In the genomic region with DNA sequence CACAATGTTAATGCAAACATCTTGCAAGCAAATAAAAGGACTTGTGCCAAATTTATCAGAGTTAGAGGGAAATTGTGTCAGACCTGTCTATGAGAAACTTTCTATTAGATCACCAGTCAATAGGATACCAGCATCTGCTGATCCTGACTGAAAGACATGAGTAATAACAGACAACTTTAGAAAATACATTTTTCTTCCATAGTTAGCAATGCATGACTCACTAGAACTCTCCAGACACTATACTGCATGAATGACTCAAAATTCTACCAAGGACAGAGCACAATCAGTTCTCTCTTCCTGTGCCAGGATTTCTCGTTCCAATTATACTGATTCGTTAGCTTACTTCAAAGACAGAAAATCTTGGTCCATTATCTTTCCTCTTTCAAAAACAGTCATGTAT, we compare ENCODE assay signal across 8 cellular contexts.
DNase-seq lines count a peak whose midpoint lies in the region; ATAC-seq, FAIRE-seq and TF ChIP-seq lines count a peak whose summit lies in the region.

No MANE protein-coding gene starts in this region.

- in situ Hi-C loops in GM12878 (cut with MboI), result no loop called here

- DNase-seq in 8988T (peak; percentile 15), GM12878 (ENCODE audit: low read depth, low spot score) (no peak), skeletal muscle cell (ENCODE audit: low read depth) (peak; percentile 91)
- no peak for DNase-seq in stimulated activated CD4-positive, alpha-beta T cell treated with anti-CD3 and anti-CD28 coated beads, Interleukin-4, amount 100 ng/mL, for 24 hours
- DNase-seq in activated effector memory CD4-positive, alpha-beta T cell treated with anti-CD3 and anti-CD28 coated beads, Interleukin-2, amount 50 U/mL, for 16 hours, result no peak

- no peaks in the 10 kb centered on the region for H3K79me2 ChIP-seq in GM12878 (ENCODE audit: control insufficient read depth, insufficient read depth, low read length)

- no peak overlapping the region for H2AFZ ChIP-seq in GM12878 (ENCODE audit: control insufficient read depth, low read depth, low read length)

- TF ChIP-seq RAD21 in GM12878 (IDR thresholded peaks at IDR 0.05; ENCODE audit: insufficient read depth, low read depth, low read length), result no peak

- H3K9ac ChIP-seq in GM12878 (ENCODE audit: control insufficient read depth, insufficient read depth, low read length), result no peak overlapping the region

- no peak for TF ChIP-seq CTCF in GM12878 (IDR thresholded peaks at IDR 0.05 in 2 of 3, conservative IDR thresholded peaks at IDR 0.05 in 1 of 3; ENCODE audit: control insufficient read depth in 2 of 3, extremely low read depth in 1 of 3, insufficient read depth in 1 of 3, low read depth in 3 of 3, low read length in 3 of 3)

- RAD21 ChIA-PET in GM12878 (lab: Charles Lee; ENCODE audit: unreplicated experiment), result no interaction called here

- H4K20me1 ChIP-seq in GM12878 (ENCODE audit: control insufficient read depth, insufficient read depth), result no peaks in the 10 kb centered on the region

- no peaks in the 10 kb centered on the region for H3K27me3 ChIP-seq in GM12878 (replicated peaks in 1 of 2; ENCODE audit: control insufficient read depth in 2 of 2, insufficient read depth in 2 of 2, low read length in 1 of 2)

- H3K27ac ChIP-seq in GM12878 (ENCODE audit: control insufficient read depth, insufficient read depth), result no peak overlapping the region

- CTCF ChIA-PET in GM12878 (lab: Yijun Ruan, JAX), result no interaction called here

- TF ChIP-seq EP300 in GM12878 (IDR thresholded peaks at IDR 0.05; ENCODE audit: borderline replicate concordance in 1 of 2, control insufficient read depth in 1 of 2, low read depth in 2 of 2, low read length in 2 of 2), result no peak

- no TSS peak for BruUV-seq in GM12878 (replicated peaks; lab: Mats Ljungman, UMichigan)

- H3K4me2 ChIP-seq in GM12878 (ENCODE audit: control insufficient read depth, insufficient read depth), result no peak overlapping the region

- SMC1A ChIA-PET in GM12878 (lab: Charles Lee; ENCODE audit: uncharacterized antibody, unreplicated experiment), result interaction anchor here (0.5 to 0.6 kb wide), 2 partner anchors 172 to 1441 kb away, joined by 3 read pairs; no protein-coding TSS in a partner anchor

- FAIRE-seq in GM12878 (lab: Jason Lieb, UNC), result no peak

- no peaks in the 10 kb centered on the region for H3K9me3 ChIP-seq in GM12878 (replicated peaks; ENCODE audit: control insufficient read depth, insufficient read depth, low read length)

- POLR2A ChIA-PET in GM12878 (lab: Charles Lee), result no interaction called here

- no peak overlapping the region for H3K4me3 ChIP-seq in GM12878
- H3K4me3 ChIP-seq in skeletal muscle cell (ENCODE audit: low read depth, low read length), result no peak overlapping the region

- ATAC-seq in GM18868 (IDR thresholded peaks at IDR 0.05; ENCODE audit: unreplicated experiment) (peak; percentile 99), HG03378 (IDR thresholded peaks at IDR 0.05; ENCODE audit: unreplicated experiment) (peak; percentile 97), GM12878 (peak; percentile 58), GM19328 (IDR thresholded peaks at IDR 0.05; ENCODE audit: unreplicated experiment) (no peak)

- TF ChIP-seq POLR2A in GM12878 (IDR thresholded peaks at IDR 0.05; ENCODE audit: low read depth, low read length), result no peak

- no peaks in the 10 kb centered on the region for H3K36me3 ChIP-seq in GM12878 (ENCODE audit: control insufficient read depth in 2 of 2, insufficient read depth in 2 of 2, low read length in 1 of 2)

- WGBS in GM12878 (ENCODE audit: insufficient coverage, insufficient replicate concordance, low lambda C conversion rate, missing lambda C conversion rate), result 0% methylated on average over 2 of the region's 2 CpGs

- intact Hi-C loops in GM12878 (cut with micrococcal nuclease; ENCODE audit: unreplicated experiment), result no loop called here

- no peaks in the 10 kb centered on the region for H3K4me1 ChIP-seq in GM12878 (ENCODE audit: control insufficient read depth, insufficient read depth, low read length)

TF ChIP-seq in GM12878, 131 proteins besides CTCF, POLR2A, EP300 and RAD21 (continues in another document):
- TF ChIP-seq FOXM1 (IDR thresholded peaks at IDR 0.05; ENCODE audit: low read depth, low read length), result no peak; the same call in 1 of the 2 replicates
- TF ChIP-seq, protein P1, sequence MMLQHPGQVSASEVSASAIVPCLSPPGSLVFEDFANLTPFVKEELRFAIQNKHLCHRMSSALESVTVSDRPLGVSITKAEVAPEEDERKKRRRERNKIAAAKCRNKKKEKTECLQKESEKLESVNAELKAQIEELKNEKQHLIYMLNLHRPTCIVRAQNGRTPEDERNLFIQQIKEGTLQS (IDR thresholded peaks at IDR 0.05; ENCODE audit: borderline replicate concordance, extremely low read depth, low read depth, low read length), result no peak
- no peak for TF ChIP-seq SP1 (IDR thresholded peaks at IDR 0.05; ENCODE audit: low read depth, low read length)
- TF ChIP-seq DPF2 (IDR thresholded peaks at IDR 0.05), result no peak
- no peak for TF ChIP-seq TCF7 (IDR thresholded peaks at IDR 0.05; ENCODE audit: borderline replicate concordance)
- TF ChIP-seq ZNF24 (IDR thresholded peaks at IDR 0.05), result no peak
- TF ChIP-seq EED (IDR thresholded peaks at IDR 0.05; ENCODE audit: low read depth), result peak; percentile 69
- TF ChIP-seq TBL1XR1 (IDR thresholded peaks at IDR 0.05; ENCODE audit: low read depth, low read length), result no peak
- TF ChIP-seq, protein P2, sequence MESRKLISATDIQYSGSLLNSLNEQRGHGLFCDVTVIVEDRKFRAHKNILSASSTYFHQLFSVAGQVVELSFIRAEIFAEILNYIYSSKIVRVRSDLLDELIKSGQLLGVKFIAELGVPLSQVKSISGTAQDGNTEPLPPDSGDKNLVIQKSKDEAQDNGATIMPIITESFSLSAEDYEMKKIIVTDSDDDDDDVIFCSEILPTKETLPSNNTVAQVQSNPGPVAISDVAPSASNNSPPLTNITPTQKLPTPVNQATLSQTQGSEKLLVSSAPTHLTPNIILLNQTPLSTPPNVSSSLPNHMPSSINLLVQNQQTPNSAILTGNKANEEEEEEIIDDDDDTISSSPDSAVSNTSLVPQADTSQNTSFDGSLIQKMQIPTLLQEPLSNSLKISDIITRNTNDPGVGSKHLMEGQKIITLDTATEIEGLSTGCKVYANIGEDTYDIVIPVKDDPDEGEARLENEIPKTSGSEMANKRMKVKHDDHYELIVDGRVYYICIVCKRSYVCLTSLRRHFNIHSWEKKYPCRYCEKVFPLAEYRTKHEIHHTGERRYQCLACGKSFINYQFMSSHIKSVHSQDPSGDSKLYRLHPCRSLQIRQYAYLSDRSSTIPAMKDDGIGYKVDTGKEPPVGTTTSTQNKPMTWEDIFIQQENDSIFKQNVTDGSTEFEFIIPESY (IDR thresholded peaks at IDR 0.05), result no peak
- peak; percentile 84 for TF ChIP-seq BCL3 (IDR thresholded peaks at IDR 0.05; ENCODE audit: borderline replicate concordance, insufficient read depth, low read depth, low read length, poor library complexity, severe bottlenecking)
- TF ChIP-seq NBN (IDR thresholded peaks at IDR 0.05), result no peak
- TF ChIP-seq FOS (IDR thresholded peaks at IDR 0.05; ENCODE audit: borderline replicate concordance, extremely low read depth, insufficient read length), result no peak
- TF ChIP-seq IRF3 (IDR thresholded peaks at IDR 0.05), result no peak
- TF ChIP-seq MEF2A (IDR thresholded peaks at IDR 0.05; ENCODE audit: insufficient read depth, low read depth, low read length), result no peak
- TF ChIP-seq SIN3A (IDR thresholded peaks at IDR 0.05; ENCODE audit: low read depth, low read length), result no peak
- TF ChIP-seq SIX5 (IDR thresholded peaks at IDR 0.05; ENCODE audit: low read depth, low read length, severe bottlenecking), result no peak

Comparison
In these comparisons a context has a peak if more than half of its experiments do, and no peak if none do; other contexts are left out.
1. DNase-seq: peak in 8988T (single experiment) and skeletal muscle cell (single experiment); none in GM12878 (single experiment), stimulated activated CD4-positive, alpha-beta T cell treated with anti-CD3 and anti-CD28 coated beads, Interleukin-4, amount 100 ng/mL, for 24 hours (single experiment) and activated effector memory CD4-positive, alpha-beta T cell treated with anti-CD3 and anti-CD28 coated beads, Interleukin-2, amount 50 U/mL, for 16 hours (single experiment).